6 cellular contexts compared by ENCODE assay signal in the genomic region with DNA sequence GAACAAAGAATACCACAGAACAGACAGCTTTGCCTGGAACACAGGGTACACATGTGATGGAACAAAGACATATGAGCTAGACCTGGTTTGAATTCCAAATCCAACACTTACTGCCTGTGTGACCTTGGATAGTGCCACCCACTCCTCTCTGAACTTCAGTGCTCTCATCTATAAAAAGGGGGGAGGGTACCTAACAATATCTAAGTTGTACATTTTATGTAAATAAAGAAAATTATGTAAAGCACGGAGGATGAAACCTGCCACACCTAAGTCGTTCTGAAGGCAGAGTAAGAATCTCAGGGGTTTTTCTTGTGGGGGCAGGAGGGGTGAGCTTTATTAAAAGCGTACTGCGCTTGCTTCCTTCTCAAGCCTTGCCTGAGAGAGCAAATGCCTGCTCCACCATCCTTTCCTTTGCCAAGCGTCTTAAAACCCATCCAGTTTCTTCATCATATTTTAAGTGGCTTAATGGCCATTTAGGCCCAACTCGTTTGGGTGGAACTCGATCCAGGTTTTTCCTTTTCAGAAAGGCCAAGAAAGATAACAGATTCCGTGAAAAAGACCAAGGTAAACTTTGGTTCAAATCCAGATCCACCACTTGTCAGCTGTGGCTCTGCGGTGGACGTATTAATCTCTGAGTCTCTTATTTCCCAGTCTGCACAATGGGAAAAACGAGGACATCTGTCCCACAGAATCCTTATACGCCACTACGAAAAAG. TPM values are rescaled to one million over a fixed set of nuclear protein-coding genes. Genes with fewer than 3 reads are reported as not detected.
DNase-seq lines count a peak whose midpoint lies in the region; ATAC-seq and TF ChIP-seq lines count a peak whose summit lies in the region.

No MANE protein-coding gene starts in this region.

- H3K27me3 Mint-ChIP-seq in activated CD4-positive, alpha-beta T cell treated with anti-CD3 and anti-CD28 coated beads, Interleukin-2, amount 10 ng/mL, durations not matched to agents 24 days and 14 days: no peaks in the 10 kb centered on the region

- intact Hi-C loops in activated CD4-positive, alpha-beta T cell treated with anti-CD3 and anti-CD28 coated beads, Interleukin-2, amount 10 ng/mL, durations not matched to agents 24 days and 14 days (cut with micrococcal nuclease): loop anchor here (1.0 to 5.0 kb wide), 5 partner anchors 49 to 123 kb away; a partner anchor contains a TSS

- ATAC-seq in stimulated activated effector memory CD8-positive, alpha-beta T cell treated with anti-CD3 and anti-CD28 coated beads, Interleukin-12 subunit alpha, Interleukin-12 subunit beta, amount 100 ng/mL, for 72 hours: no peak
- ATAC-seq in GM21423 (IDR thresholded peaks at IDR 0.05; ENCODE audit: unreplicated experiment): no peak

- peaks cover 54% of the 10 kb centered on the region for H3K36me3 Mint-ChIP-seq in activated CD4-positive, alpha-beta T cell treated with anti-CD3 and anti-CD28 coated beads, Interleukin-2, amount 10 ng/mL, durations not matched to agents 24 days and 14 days (ENCODE audit: low read depth)
- peaks cover 60% of the 10 kb centered on the region for H3K36me3 Mint-ChIP-seq in stimulated activated effector memory CD8-positive, alpha-beta T cell treated with anti-CD3 and anti-CD28 coated beads, Interleukin-12 subunit alpha, Interleukin-12 subunit beta, amount 100 ng/mL, for 72 hours

- peak overlapping the region; percentile 87 for H3K4me3 Mint-ChIP-seq in activated CD4-positive, alpha-beta T cell treated with anti-CD3 and anti-CD28 coated beads, Interleukin-2, amount 10 ng/mL, durations not matched to agents 24 days and 14 days
- H3K4me3 Mint-ChIP-seq in stimulated activated effector memory CD8-positive, alpha-beta T cell treated with anti-CD3 and anti-CD28 coated beads, Interleukin-12 subunit alpha, Interleukin-12 subunit beta, amount 100 ng/mL, for 72 hours: peak overlapping the region; percentile 100

- no peak for TF ChIP-seq CTCF in epithelial cell of proximal tubule (conservative IDR thresholded peaks at IDR 0.05; ENCODE audit: low read depth, low read length)

- peaks cover 3% of the 10 kb centered on the region for H3K9me3 Mint-ChIP-seq in activated CD4-positive, alpha-beta T cell treated with anti-CD3 and anti-CD28 coated beads, Interleukin-2, amount 10 ng/mL, durations not matched to agents 24 days and 14 days
- H3K9me3 Mint-ChIP-seq in stimulated activated effector memory CD8-positive, alpha-beta T cell treated with anti-CD3 and anti-CD28 coated beads, Interleukin-12 subunit alpha, Interleukin-12 subunit beta, amount 100 ng/mL, for 72 hours: peaks cover 3% of the 10 kb centered on the region

- H3K4me3 ChIP-seq in epithelial cell of proximal tubule (ENCODE audit: low read depth, low read length): peak overlapping the region; percentile 92

- peaks cover 54% of the 10 kb centered on the region for H3K4me1 Mint-ChIP-seq in activated CD4-positive, alpha-beta T cell treated with anti-CD3 and anti-CD28 coated beads, Interleukin-2, amount 10 ng/mL, durations not matched to agents 24 days and 14 days
- H3K4me1 Mint-ChIP-seq in stimulated activated effector memory CD8-positive, alpha-beta T cell treated with anti-CD3 and anti-CD28 coated beads, Interleukin-12 subunit alpha, Interleukin-12 subunit beta, amount 100 ng/mL, for 72 hours: peaks cover 38% of the 10 kb centered on the region

- H3K27ac Mint-ChIP-seq in activated CD4-positive, alpha-beta T cell treated with anti-CD3 and anti-CD28 coated beads, Interleukin-2, amount 10 ng/mL, durations not matched to agents 24 days and 14 days: peak overlapping the region; percentile 95
- H3K27ac Mint-ChIP-seq in stimulated activated effector memory CD8-positive, alpha-beta T cell treated with anti-CD3 and anti-CD28 coated beads, Interleukin-12 subunit alpha, Interleukin-12 subunit beta, amount 100 ng/mL, for 72 hours: peak overlapping the region; percentile 100

- DNase-seq in activated CD4-positive, alpha-beta T cell treated with anti-CD3 and anti-CD28 coated beads, Interleukin-2, amount 10 ng/mL, durations not matched to agents 24 days and 14 days: peak; percentile 68
- no peak for DNase-seq in activated CD4-positive, alpha-beta T cell treated with anti-CD3 and anti-CD28 coated beads, Interleukin-2, amount 50 U/mL, for 4 hours
- DNase-seq in epithelial cell of proximal tubule (ENCODE audit: low read depth) (no peak), activated gamma-delta T cell treated with Interleukin-2 at 50 U/mL for 16 hours (no peak)
- peak in 1 of 2 donors; percentile 49 for DNase-seq in stimulated activated effector memory CD8-positive, alpha-beta T cell treated with anti-CD3 and anti-CD28 coated beads, Interleukin-12 subunit alpha, Interleukin-12 subunit beta, amount 100 ng/mL, for 72 hours (ENCODE audit: low spot score in 2 of 2)

RNA-seq across cellular contexts. Expression of a gene that starts 1.0 kb away (rescaled TPM):
- total RNA-seq in activated CD4-positive, alpha-beta T cell treated with anti-CD3 and anti-CD28 coated beads, Interleukin-2, amount 10 ng/mL, durations not matched to agents 24 days and 14 days: 262 and 286 TPM in 2 replicates
- 121 and 150 TPM in 2 replicates for total RNA-seq in epithelial cell of proximal tubule

RNA-seq across cellular contexts. Expression of a gene that starts 1.1 kb away (rescaled TPM):
- total RNA-seq in activated CD4-positive, alpha-beta T cell treated with anti-CD3 and anti-CD28 coated beads, Interleukin-2, amount 10 ng/mL, durations not matched to agents 24 days and 14 days: 24.0 and 28.0 TPM in 2 replicates
- 15.2 and 40.2 TPM in 2 replicates for total RNA-seq in epithelial cell of proximal tubule

RNA-seq across cellular contexts. Expression of a gene that starts 30.5 kb away (rescaled TPM):
- total RNA-seq in activated CD4-positive, alpha-beta T cell treated with anti-CD3 and anti-CD28 coated beads, Interleukin-2, amount 10 ng/mL, durations not matched to agents 24 days and 14 days: 66.9 and 67.3 TPM in 2 replicates
- total RNA-seq in epithelial cell of proximal tubule: not detected in 2 replicates

RNA-seq across cellular contexts. Expression of a gene that starts 49.4 kb away (rescaled TPM):
- 37.3 and 38.8 TPM in 2 replicates for total RNA-seq in activated CD4-positive, alpha-beta T cell treated with anti-CD3 and anti-CD28 coated beads, Interleukin-2, amount 10 ng/mL, durations not matched to agents 24 days and 14 days
- total RNA-seq in epithelial cell of proximal tubule: 112 and 139 TPM in 2 replicates

RNA-seq across cellular contexts. Expression of a gene that starts 53.9 kb away (rescaled TPM):
- 1.3 and 1.7 TPM in 2 replicates for total RNA-seq in activated CD4-positive, alpha-beta T cell treated with anti-CD3 and anti-CD28 coated beads, Interleukin-2, amount 10 ng/mL, durations not matched to agents 24 days and 14 days
- 5.6 and 15.0 TPM in 2 replicates for total RNA-seq in epithelial cell of proximal tubule

Comparison
In these comparisons a context has a peak if more than half of its experiments do, and no peak if none do; other contexts are left out.
1. RNA of a gene that starts 30.5 kb away (total RNA-seq): 66.9 to 67.3 TPM in activated CD4-positive, alpha-beta T cell treated with anti-CD3 and anti-CD28 coated beads, Interleukin-2, amount 10 ng/mL, durations not matched to agents 24 days and 14 days; not detected in epithelial cell of proximal tubule; every median in the first group is over 10 times any median in the second.